In genomic region chr14:99971929-99972747, GRCh38 we compare ENCODE assay signal across 8 cellular contexts.
DNase-seq lines count a peak whose midpoint lies in the region; ATAC-seq and TF ChIP-seq lines count a peak whose summit lies in the region.

No MANE protein-coding gene starts in this region.

- TF ChIP-seq CTCF in MM.1S (IDR thresholded peaks at IDR 0.05; ENCODE audit: low read length) (no peak), right atrium auricular region (IDR thresholded peaks at IDR 0.05) (no peak)

- peaks cover 4 to 5% of the 10 kb centered on the region in 2 donors for H3K36me3 Mint-ChIP-seq in CD4-positive, alpha-beta memory T cell
- H3K36me3 Mint-ChIP-seq in activated T-helper 2 cell treated with anti-CD3 and anti-CD28 coated beads, Interferon-gamma antibody, Interleukin-2, Interleukin-4, amounts not matched to agents 10 μg/mL and 5 μg/mL and 100 μg/mL, durations not matched to agents 14 hours and 24 hours and 36 hours (ENCODE audit: low read depth): peaks cover 3% of the 10 kb centered on the region

- peaks cover 2 to 14% of the 10 kb centered on the region in 2 donors for H3K27me3 Mint-ChIP-seq in CD4-positive, alpha-beta memory T cell
- peaks cover 24% of the 10 kb centered on the region for H3K27me3 Mint-ChIP-seq in activated T-helper 2 cell treated with anti-CD3 and anti-CD28 coated beads, Interferon-gamma antibody, Interleukin-2, Interleukin-4, amounts not matched to agents 10 μg/mL and 5 μg/mL and 100 μg/mL, durations not matched to agents 14 hours and 24 hours and 36 hours (ENCODE audit: low read depth)

- H2AFZ ChIP-seq in MM.1S (ENCODE audit: low read length): no peak overlapping the region

- no peak overlapping the region for H3K27ac ChIP-seq in CD4-positive, alpha-beta memory T cell (ENCODE audit: low read depth, low read length)
- no peak overlapping the region for H3K27ac ChIP-seq in MM.1S (ENCODE audit: low read length)
- H3K27ac ChIP-seq in right atrium auricular region: peak overlapping the region; percentile 77 to 82
- H3K27ac ChIP-seq in skeletal muscle tissue (ENCODE audit: low read depth, low read length): peak overlapping the region; percentile 46

- peaks cover 7 to 17% (median 13%) of the 10 kb centered on the region in 4 donors for H3K4me1 Mint-ChIP-seq in CD4-positive, alpha-beta memory T cell
- peaks cover 20% of the 10 kb centered on the region for H3K4me1 Mint-ChIP-seq in activated T-helper 2 cell treated with anti-CD3 and anti-CD28 coated beads, Interferon-gamma antibody, Interleukin-2, Interleukin-4, amounts not matched to agents 10 μg/mL and 5 μg/mL and 100 μg/mL, durations not matched to agents 14 hours and 24 hours and 36 hours (ENCODE audit: low read depth)

- intact Hi-C loops in CD4-positive, alpha-beta memory T cell (cut with micrococcal nuclease): loop anchor here (1.0 kb wide), 2 partner anchors 10 to 266 kb away; no protein-coding TSS in a partner anchor
- intact Hi-C loops in activated T-helper 2 cell treated with anti-CD3 and anti-CD28 coated beads, Interferon-gamma antibody, Interleukin-2, Interleukin-4, amounts not matched to agents 10 μg/mL and 5 μg/mL and 100 μg/mL, durations not matched to agents 14 hours and 24 hours and 36 hours (cut with micrococcal nuclease): loop anchor here (2.0 kb wide), 1 partner anchor 97 kb away; no protein-coding TSS in a partner anchor

- H3K36me3 ChIP-seq in CD4-positive, alpha-beta memory T cell (ENCODE audit: insufficient read depth, low read length): no peaks in the 10 kb centered on the region
- H3K36me3 ChIP-seq in MM.1S (replicated peaks; ENCODE audit: insufficient read depth, low read length) (no peaks in the 10 kb centered on the region), right atrium auricular region (no peaks in the 10 kb centered on the region), skeletal muscle tissue (ENCODE audit: control insufficient read depth in 3 of 3, insufficient read depth in 3 of 3, low read length in 3 of 3) (no peaks in the 10 kb centered on the region)

- H3K9ac ChIP-seq in MM.1S (ENCODE audit: low read length) (no peak overlapping the region), skeletal muscle tissue (ENCODE audit: low read depth in 1 of 3, low read length in 3 of 3) (peak overlapping the region; percentile 75 to 81 (median 76))

- peak overlapping the region; percentile 27; the same call in 1 of the 2 replicates for H3K4me2 ChIP-seq in MM.1S (ENCODE audit: low read depth, low read length)

- no peaks in the 10 kb centered on the region for H3K9me3 ChIP-seq in CD4-positive, alpha-beta memory T cell (ENCODE audit: control insufficient read depth in 1 of 2, low read length in 2 of 2)
- no peaks in the 10 kb centered on the region for H3K9me3 ChIP-seq in MM.1S (replicated peaks; ENCODE audit: insufficient read depth, low read length)
- H3K9me3 ChIP-seq in right atrium auricular region: peaks cover 0 to 10% of the 10 kb centered on the region in 2 donors
- H3K9me3 ChIP-seq in skeletal muscle tissue (ENCODE audit: control insufficient read depth in 3 of 3, low read length in 3 of 3): peaks cover 3 to 7% (median 4%) of the 10 kb centered on the region in 3 donors

- peak in 3 of 5 donors; percentile 10 to 19 (median 17) for DNase-seq in CD4-positive, alpha-beta memory T cell
- no peak for DNase-seq in MM.1S
- no peak for DNase-seq in activated T-helper 2 cell treated with anti-CD3 and anti-CD28 coated beads, Interferon-gamma antibody, Interleukin-2, Interleukin-4, amounts not matched to agents 10 μg/mL and 5 μg/mL and 100 μg/mL, durations not matched to agents 14 hours and 24 hours and 36 hours (ENCODE audit: low spot score)
- no peak for DNase-seq in right atrium auricular region (ENCODE audit: low spot score)
- no peak for DNase-seq in UCSD-AML1 (lab: John Stamatoyannopoulos, UW; ENCODE audit: unreplicated experiment)
- no peak for DNase-seq in HPDE6-E6E7 (ENCODE audit: extremely low spot score)

- peaks cover 13% of the 10 kb centered on the region for H3K4me1 ChIP-seq in CD4-positive, alpha-beta memory T cell (ENCODE audit: insufficient read depth, low read length)
- H3K4me1 ChIP-seq in MM.1S (ENCODE audit: low read length) (no peaks in the 10 kb centered on the region), right atrium auricular region (peaks cover 0 to 13% of the 10 kb centered on the region in 2 donors), skeletal muscle tissue (ENCODE audit: control insufficient read depth in 3 of 3, insufficient read depth in 3 of 3, low read length in 3 of 3) (peaks cover 3 to 8% (median 6%) of the 10 kb centered on the region in 3 donors)

- no peaks in the 10 kb centered on the region for H3F3A ChIP-seq in MM.1S (ENCODE audit: insufficient read depth, low read length)

- peaks cover 0 to 3% (median 0%) of the 10 kb centered on the region in 8 donors for H3K9me3 Mint-ChIP-seq in CD4-positive, alpha-beta memory T cell
- no peaks in the 10 kb centered on the region for H3K9me3 Mint-ChIP-seq in activated T-helper 2 cell treated with anti-CD3 and anti-CD28 coated beads, Interferon-gamma antibody, Interleukin-2, Interleukin-4, amounts not matched to agents 10 μg/mL and 5 μg/mL and 100 μg/mL, durations not matched to agents 14 hours and 24 hours and 36 hours

- no peaks in the 10 kb centered on the region for H3K9me2 ChIP-seq in MM.1S (replicated peaks; ENCODE audit: insufficient read depth, low read length)

- H4K20me1 ChIP-seq in MM.1S (ENCODE audit: insufficient read depth, low read length): no peaks in the 10 kb centered on the region

- peak; percentile 37 for ATAC-seq in GM21390 (IDR thresholded peaks at IDR 0.05; ENCODE audit: unreplicated experiment)

- peak overlapping the region; percentile 48 to 95 (median 87) for H3K27ac Mint-ChIP-seq in CD4-positive, alpha-beta memory T cell
- H3K27ac Mint-ChIP-seq in activated T-helper 2 cell treated with anti-CD3 and anti-CD28 coated beads, Interferon-gamma antibody, Interleukin-2, Interleukin-4, amounts not matched to agents 10 μg/mL and 5 μg/mL and 100 μg/mL, durations not matched to agents 14 hours and 24 hours and 36 hours: peak overlapping the region; percentile 86

- H3K4me3 Mint-ChIP-seq in CD4-positive, alpha-beta memory T cell: peak overlapping the region; percentile 87 to 97 (median 95)
- H3K4me3 Mint-ChIP-seq in activated T-helper 2 cell treated with anti-CD3 and anti-CD28 coated beads, Interferon-gamma antibody, Interleukin-2, Interleukin-4, amounts not matched to agents 10 μg/mL and 5 μg/mL and 100 μg/mL, durations not matched to agents 14 hours and 24 hours and 36 hours (ENCODE audit: low read depth): peak overlapping the region; percentile 95

- no peaks in the 10 kb centered on the region for H3K27me3 ChIP-seq in CD4-positive, alpha-beta memory T cell (ENCODE audit: insufficient read depth, low read length)
- no peaks in the 10 kb centered on the region for H3K27me3 ChIP-seq in MM.1S (replicated peaks; ENCODE audit: insufficient read depth, low read length)
- no peaks in the 10 kb centered on the region for H3K27me3 ChIP-seq in right atrium auricular region
- H3K27me3 ChIP-seq in skeletal muscle tissue (ENCODE audit: control insufficient read depth in 3 of 3, insufficient read depth in 3 of 3, low read length in 3 of 3): peaks cover 0 to 5% (median 0%) of the 10 kb centered on the region in 3 donors

- POLR2A ChIA-PET in CD4-positive, alpha-beta memory T cell (lab: Charles Lee; ENCODE audit: partially characterized antibody): interaction anchor here (1.0 to 1.9 kb wide), 4 partner anchors 93 to 250 kb away, joined by 3 to 7 read pairs (median 4); partner anchors contain the start of gene EVL

- H3K4me3 ChIP-seq in CD4-positive, alpha-beta memory T cell (ENCODE audit: low read length in 2 of 2): peak overlapping the region; percentile 24 to 63
- H3K4me3 ChIP-seq in MM.1S (ENCODE audit: low read length): peak overlapping the region; percentile 10; the same call in 1 of the 2 replicates
- H3K4me3 ChIP-seq in right atrium auricular region: peak overlapping the region; percentile 91 to 92
- H3K4me3 ChIP-seq in skeletal muscle tissue (ENCODE audit: low read length in 3 of 3): peak overlapping the region; percentile 70 to 78 (median 72)

- CTCF ChIA-PET in CD4-positive, alpha-beta memory T cell (lab: Charles Lee; ENCODE audit: partially characterized antibody): interaction anchor here (1.5 to 3.7 kb wide), 3 partner anchors 11 to 275 kb away, joined by 3 to 16 read pairs (median 13); no protein-coding TSS in a partner anchor

- no peaks in the 10 kb centered on the region for H3K79me2 ChIP-seq in MM.1S (ENCODE audit: low read length)

Comparison
In these comparisons a context has a peak if more than half of its experiments do, and no peak if none do; other contexts are left out.
1. DNase-seq: peak in CD4-positive, alpha-beta memory T cell (3 of 5); none in MM.1S (single experiment), activated T-helper 2 cell treated with anti-CD3 and anti-CD28 coated beads, Interferon-gamma antibody, Interleukin-2, Interleukin-4, amounts not matched to agents 10 μg/mL and 5 μg/mL and 100 μg/mL, durations not matched to agents 14 hours and 24 hours and 36 hours (single experiment), right atrium auricular region (single experiment), UCSD-AML1 (single experiment) and HPDE6-E6E7 (single experiment).
2. H3K27ac ChIP-seq: peak in right atrium auricular region (2 of 2) and skeletal muscle tissue (single experiment); none in CD4-positive, alpha-beta memory T cell (single experiment) and MM.1S (single experiment).
3. H3K4me3 ChIP-seq: peak in every context shown above with its lines; median percentile 92 in right atrium auricular region; 72 in skeletal muscle tissue; 44 in CD4-positive, alpha-beta memory T cell; 10 in MM.1S.